ENCODE assay signal across 16 cellular contexts in genomic region chr18:69674921-69675405, GRCh38.
DNase-seq lines count a peak whose midpoint lies in the region; ATAC-seq and TF ChIP-seq lines count a peak whose summit lies in the region.
"Had no signal": no experiment of that assay in that cellular context is flagged by ENCODE, and none has a peak within 500 bp of the region (broad histone marks: within the 10 kb centered on the region; RNA-seq: fewer than 3 reads in every experiment).

No MANE protein-coding gene starts in this region.

- no peaks in the 10 kb centered on the region for H3K9me3 ChIP-seq in HAP-1

- TF ChIP-seq CTCF in GM13976 (IDR thresholded peaks at IDR 0.05; ENCODE audit: borderline replicate concordance, control extremely low read depth, extremely low read depth, insufficient read depth, missing control alignments) (no peak), chondrocyte (IDR thresholded peaks at IDR 0.05) (no peak)

- no peaks in the 10 kb centered on the region for H3K36me3 Mint-ChIP-seq in chondrocyte (ENCODE audit: low read depth)

- H3K36me3 ChIP-seq in HAP-1 (replicated peaks) = no peaks in the 10 kb centered on the region

- H3K27me3 ChIP-seq in HAP-1 (ENCODE audit: low read depth) = no peaks in the 10 kb centered on the region

- peaks cover 27% of the 10 kb centered on the region for H3K4me1 Mint-ChIP-seq in chondrocyte (ENCODE audit: low read depth)
- H3K4me1 Mint-ChIP-seq: B cell had no signal

- no peak for ATAC-seq in HG03108 (IDR thresholded peaks at IDR 0.05; ENCODE audit: unreplicated experiment)
- ATAC-seq: HepG2, Right ventricle myocardium inferior had no signal

- H3K27ac Mint-ChIP-seq in chondrocyte (ENCODE audit: unreplicated experiment) = no peak overlapping the region
- H3K27ac Mint-ChIP-seq: B cell had no signal

- H3K4me1 ChIP-seq in HAP-1 = peaks cover 28% of the 10 kb centered on the region

- no peaks in the 10 kb centered on the region for H3K9me3 Mint-ChIP-seq in chondrocyte (ENCODE audit: low read depth)

- in situ Hi-C loops in HAP-1 (cut with MboI; ENCODE audit: low sequenced_read_pairs) (no loop called here), GM13976 (cut with MboI; ENCODE audit: low sequenced_read_pairs, unreplicated experiment) (no loop called here)

- peak; percentile 49 to 98 for DNase-seq in HAP-1 (ENCODE audit: low spot score in 2 of 2)
- DNase-seq in NCI-H146 treated with DMSO at 0.1 percent for 48 hours (lab: John Stamatoyannopoulos, UW; ENCODE audit: unreplicated experiment) = peak; percentile 50
- peak; percentile 6 for DNase-seq in astrocyte of the hippocampus (ENCODE audit: low read depth, low spot score)
- peak; percentile 63 for DNase-seq in retina
- no peak for DNase-seq in GM13976 (ENCODE audit: low spot score)
- DNase-seq in chondrocyte (ENCODE audit: low spot score) = no peak
- DNase-seq: KBM-7, NCI-H1694 treated with DMSO at 0.1 percent for 48 hours, NCI-H2171, NCI-H510A, NCI-H774, T-helper 2 cell had no signal

- no peak overlapping the region for H3K4me3 Mint-ChIP-seq in chondrocyte (ENCODE audit: unreplicated experiment)
- H3K4me3 Mint-ChIP-seq: B cell had no signal

- no peak overlapping the region for H3K4me3 ChIP-seq in HAP-1

- no peaks in the 10 kb centered on the region for H3K27me3 Mint-ChIP-seq in chondrocyte (ENCODE audit: low read depth)
- H3K27me3 Mint-ChIP-seq: B cell had no signal

Comparison
In these comparisons a context has a peak if more than half of its experiments do, and no peak if none do; other contexts are left out.
1. DNase-seq: peak in HAP-1 (2 of 2), NCI-H146 treated with DMSO at 0.1 percent for 48 hours (single experiment), astrocyte of the hippocampus (single experiment) and retina (single experiment); none in GM13976 (single experiment) and chondrocyte (single experiment).